ENCODE assay signal across 20 cellular contexts in genomic region chr7:148330124-148330818, GRCh38.
"Had no signal": no experiment of that assay in that cellular context is flagged by ENCODE, and none has a peak within 500 bp of the region (broad histone marks: within the 10 kb centered on the region; RNA-seq: fewer than 3 reads in every experiment).

No MANE protein-coding gene starts in this region.

- H3K27ac ChIP-seq: dorsolateral prefrontal cortex, heart right ventricle, parathyroid adenoma, prostate gland, spleen had no signal

- H2AFZ ChIP-seq: parathyroid adenoma had no signal

- H3K4me3 Mint-ChIP-seq: natural killer cell; neural crest cell; stimulated activated naive B cell treated with anti-CD40 and anti-IgM and Interleukin-4, amounts not matched to agents 10 μg/mL and 1 μg/mL and 100 μg/mL, for 72 hours had no signal

- DNase-seq: cortex of kidney; dorsolateral prefrontal cortex; effector CD8-positive, alpha-beta T cell; heart right ventricle; hypothalamus; kidney glomerular epithelial cell; mammary epithelial cell; mucosa of descending colon; natural killer cell; spleen; stimulated activated CD4-positive, alpha-beta T cell treated with anti-CD3 and anti-CD28 coated beads, Interleukin-15, amount 100 ng/mL, for 24 hours; stimulated activated CD4-positive, alpha-beta T cell treated with anti-CD3 and anti-CD28 coated beads, Interleukin-1b, Interleukin-23, amount 100 ng/mL, for 48 hours; stimulated activated CD4-positive, alpha-beta T cell treated with anti-CD3 and anti-CD28 coated beads, Interleukin-4, amount 100 ng/mL, for 24 hours; stimulated activated naive B cell treated with anti-CD40 and anti-IgM and Interleukin-4, amounts not matched to agents 10 μg/mL and 1 μg/mL and 100 μg/mL, for 72 hours; trophoblast cell had no signal

- H3K9ac ChIP-seq: parathyroid adenoma had no signal

- ATAC-seq: esophagus mucosa; heart right ventricle; mucosa of descending colon; natural killer cell; sciatic nerve; stimulated activated naive B cell treated with anti-CD40 and anti-IgM and Interleukin-4, amounts not matched to agents 10 μg/mL and 1 μg/mL and 100 μg/mL, for 72 hours had no signal

- H3K4me3 ChIP-seq: dorsolateral prefrontal cortex, heart right ventricle, mucosa of descending colon, prostate gland, spleen had no signal

- H3K4me1 ChIP-seq: parathyroid adenoma, prostate gland, spleen had no signal

- H3K36me3 Mint-ChIP-seq: natural killer cell had no signal

- H3K36me3 ChIP-seq: heart right ventricle, prostate gland, spleen had no signal

- H3K79me2 ChIP-seq: parathyroid adenoma had no signal

- H3K27me3 ChIP-seq: dorsolateral prefrontal cortex had no signal

- H3K9me3 ChIP-seq: heart right ventricle, mucosa of descending colon, prostate gland, spleen had no signal

- H3K27ac Mint-ChIP-seq: natural killer cell; stimulated activated naive B cell treated with anti-CD40 and anti-IgM and Interleukin-4, amounts not matched to agents 10 μg/mL and 1 μg/mL and 100 μg/mL, for 72 hours had no signal
